ENCODE assay signal across 7 cellular contexts in the genomic region with DNA sequence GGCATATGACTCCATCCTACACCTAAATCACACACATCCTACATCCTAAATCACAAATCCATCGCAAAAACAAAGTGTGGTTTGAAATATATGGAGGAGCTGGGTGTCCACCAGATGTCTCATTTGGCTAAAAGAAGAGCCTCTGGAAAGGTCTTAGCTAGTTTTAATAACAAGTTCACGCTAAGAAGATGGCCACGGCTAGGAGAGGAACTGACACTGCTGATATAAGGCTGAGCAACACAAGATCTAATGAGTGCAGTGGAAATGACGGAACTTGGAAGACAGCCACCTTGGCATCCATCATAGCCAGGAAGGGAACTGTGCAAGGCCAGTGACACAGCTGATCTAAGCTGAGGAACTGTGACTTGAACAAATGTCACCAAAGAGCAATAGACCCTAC. TPM values are rescaled to one million over a fixed set of nuclear protein-coding genes. Genes with fewer than 3 reads are reported as not detected.
A peak's percentile ranks its signal among the peaks of the same experiment; 100 is the strongest.
DNase-seq lines count a peak whose midpoint lies in the region; ATAC-seq and TF ChIP-seq lines count a peak whose summit lies in the region.

No MANE protein-coding gene starts in this region.

- H3K36me3 ChIP-seq in transverse colon = no peaks in the 10 kb centered on the region

- no peak for TF ChIP-seq POLR2A in transverse colon (IDR thresholded peaks at IDR 0.05)

- WGBS in transverse colon (ENCODE audit: low coverage in 1 of 2), 2 donors = 39 to 43% methylated on average over 2 to 4 of the region's 4 CpGs

- TF ChIP-seq CTCF in cardiac fibroblast (IDR thresholded peaks at IDR 0.05; ENCODE audit: low read depth, low read length) (no peak), transverse colon (IDR thresholded peaks at IDR 0.05) (no peak), RWPE1 (conservative IDR thresholded peaks at IDR 0.05; ENCODE audit: low read depth) (no peak)

- H3K9me3 ChIP-seq in transverse colon = no peaks in the 10 kb centered on the region

- peak overlapping the region in 1 of 4 donors; percentile 12 for H3K27ac ChIP-seq in transverse colon
- H3K27ac ChIP-seq in RWPE1 = no peak overlapping the region

- CTCF ChIA-PET in RWPE1 (lab: Yijun Ruan, JAX) = interaction anchor here (0.6 to 1.5 kb wide), 3 partner anchors 30 to 161 kb away, joined by 3 to 10 read pairs (median 3); no protein-coding TSS in a partner anchor

- no peaks in the 10 kb centered on the region for H3K27me3 ChIP-seq in transverse colon

- intact Hi-C loops in transverse colon (cut with DNase I; ENCODE audit: low total_unique reads) = no loop called here

- in situ Hi-C loops in transverse colon (cut with MboI; ENCODE audit: low pct_ligation_motif_present in 1 of 4, low pct_unique_long_range_greater_than_20kb in 1 of 4, low sequenced_read_pairs in 3 of 4) = no loop called here

- ATAC-seq in left lobe of liver (peak; percentile 91), GM18502 (IDR thresholded peaks at IDR 0.05; ENCODE audit: poor library complexity, unreplicated experiment) (no peak), HG02571 (IDR thresholded peaks at IDR 0.05; ENCODE audit: unreplicated experiment) (no peak)

- no peak for TF ChIP-seq EP300 in transverse colon (IDR thresholded peaks at IDR 0.05; ENCODE audit: low read depth)

- DNase-seq in M059J (ENCODE audit: low read depth) (peak; percentile 64), cardiac fibroblast (ENCODE audit: low read depth in 2 of 2) (peak; percentile 23 to 53), left lobe of liver (ENCODE audit: low spot score) (peak; percentile 74), transverse colon (peak; percentile 17), RWPE1 (ENCODE audit: low spot score) (no peak)

- peaks cover 0 to 11% (median 0%) of the 10 kb centered on the region in 4 donors for H3K4me1 ChIP-seq in transverse colon

- POLR2A ChIA-PET in RWPE1 (lab: Yijun Ruan, JAX; ENCODE audit: low non-redundant PET) = no interaction called here

- H3K4me3 ChIP-seq in cardiac fibroblast (replicated peaks in 1 of 2; ENCODE audit: low read depth in 2 of 2, low read length in 2 of 2) = no peak overlapping the region
- no peak overlapping the region for H3K4me3 ChIP-seq in transverse colon

RNA-seq across cellular contexts. Expression of gene AGAP1, which starts 60.0 kb away (rescaled TPM):
- total RNA-seq in M059J (2014; rRNA removed; shearing (Covaris generic)) = 6.5 and 8.7 TPM in 2 replicates
- 10.5 TPM for total RNA-seq in left lobe of liver
- 10 to 100 TPM; 56.1 to 96.9 (median 71.2) TPM for total RNA-seq in transverse colon
